8 cellular contexts compared by ENCODE assay signal in genomic region chr12:124862768-124863408, GRCh38. TPM values are rescaled to one million over a fixed set of nuclear protein-coding genes. Genes with fewer than 3 reads are reported as not detected.
DNase-seq lines count a peak whose midpoint lies in the region; ATAC-seq, FAIRE-seq and TF ChIP-seq lines count a peak whose summit lies in the region.

No MANE protein-coding gene starts in this region.

- peaks cover 5% of the 10 kb centered on the region for H3K27me3 Mint-ChIP-seq in WTC11 (ENCODE audit: low read depth)
- peaks cover 0 to 19% of the 10 kb centered on the region in 2 donors for H3K27me3 Mint-ChIP-seq in natural killer cell treated with Interleukin-12 subunit alpha and Interleukin-12 subunit beta and Interleukin-15 and Interleukin-18, amount 100 ng/mL, for 72 hours

- ATAC-seq in GM19463 (IDR thresholded peaks at IDR 0.05; ENCODE audit: unreplicated experiment), result peak; percentile 21
- peak; percentile 24 for ATAC-seq in HG03521 (IDR thresholded peaks at IDR 0.05; ENCODE audit: unreplicated experiment)
- ATAC-seq in WTC11, result peak; percentile 7
- ATAC-seq in natural killer cell treated with Interleukin-12 subunit alpha and Interleukin-12 subunit beta and Interleukin-15 and Interleukin-18, amount 100 ng/mL, for 72 hours, result peak in 1 of 2 donors; percentile 18

- TF ChIP-seq EP300 in esophagus muscularis mucosa (IDR thresholded peaks at IDR 0.05), result no peak

- H3K36me3 Mint-ChIP-seq in WTC11, result peaks cover 7% of the 10 kb centered on the region; the same call in 1 of the 2 replicates
- H3K36me3 Mint-ChIP-seq in natural killer cell treated with Interleukin-12 subunit alpha and Interleukin-12 subunit beta and Interleukin-15 and Interleukin-18, amount 100 ng/mL, for 72 hours, result no peaks in the 10 kb centered on the region

- no peaks in the 10 kb centered on the region for H3K27me3 ChIP-seq in esophagus muscularis mucosa

- H3K4me1 Mint-ChIP-seq in WTC11, result peaks cover 26% of the 10 kb centered on the region
- H3K4me1 Mint-ChIP-seq in natural killer cell treated with Interleukin-12 subunit alpha and Interleukin-12 subunit beta and Interleukin-15 and Interleukin-18, amount 100 ng/mL, for 72 hours (ENCODE audit: low read depth in 2 of 2), result peaks cover 18 to 26% of the 10 kb centered on the region in 2 donors

- no peaks in the 10 kb centered on the region for H3K9me3 ChIP-seq in esophagus muscularis mucosa

- no peak for TF ChIP-seq POLR2A in esophagus muscularis mucosa (IDR thresholded peaks at IDR 0.05; ENCODE audit: low read depth)

- intact Hi-C loops in esophagus muscularis mucosa (cut with DNase I), result no loop called here

- 32% methylated on average over 18 of the region's 22 CpGs for WGBS in esophagus muscularis mucosa

- H3K4me1 ChIP-seq in esophagus muscularis mucosa, result peaks cover 15 to 32% (median 25%) of the 10 kb centered on the region in 4 donors

- no peak overlapping the region for H3K27ac Mint-ChIP-seq in WTC11
- no peak overlapping the region for H3K27ac Mint-ChIP-seq in natural killer cell treated with Interleukin-12 subunit alpha and Interleukin-12 subunit beta and Interleukin-15 and Interleukin-18, amount 100 ng/mL, for 72 hours

- no peak for FAIRE-seq in D721Med (lab: Jason Lieb, UNC)

- TF ChIP-seq CTCF in D721Med (IDR thresholded peaks at IDR 0.05; ENCODE audit: insufficient read depth, missing control alignments) (no peak), WTC11 (IDR thresholded peaks at IDR 0.05) (no peak), esophagus muscularis mucosa (IDR thresholded peaks at IDR 0.05) (no peak)

- H3K4me3 ChIP-seq in esophagus muscularis mucosa, result peak overlapping the region; percentile 69 to 86 (median 83)

- peak overlapping the region; percentile 45 to 76 (median 68) for H3K27ac ChIP-seq in esophagus muscularis mucosa (replicated peaks in 1 of 4)

- peak overlapping the region; percentile 74 for H3K4me3 Mint-ChIP-seq in WTC11
- H3K4me3 Mint-ChIP-seq in natural killer cell treated with Interleukin-12 subunit alpha and Interleukin-12 subunit beta and Interleukin-15 and Interleukin-18, amount 100 ng/mL, for 72 hours, result peak overlapping the region; percentile 86

- POLR2A ChIA-PET in WTC11 (lab: Charles Lee), result interaction anchor here (0.5 kb wide), 1 partner anchor 85 kb away, joined by 3 read pairs; no protein-coding TSS in a partner anchor

- no peaks in the 10 kb centered on the region for H3K9me3 Mint-ChIP-seq in WTC11
- H3K9me3 Mint-ChIP-seq in natural killer cell treated with Interleukin-12 subunit alpha and Interleukin-12 subunit beta and Interleukin-15 and Interleukin-18, amount 100 ng/mL, for 72 hours, result no peaks in the 10 kb centered on the region

- peak; percentile 48 for DNase-seq in D721Med (ENCODE audit: insufficient read length, low spot score)
- no peak for DNase-seq in WTC11 (ENCODE audit: low spot score)
- no peak for DNase-seq in esophagus muscularis mucosa (ENCODE audit: extremely low spot score)
- no peak for DNase-seq in natural killer cell treated with Interleukin-12 subunit alpha and Interleukin-12 subunit beta and Interleukin-15 and Interleukin-18, amount 100 ng/mL, for 72 hours (ENCODE audit: low spot score)
- DNase-seq in AG20443 (ENCODE audit: low spot score), result no peak
- DNase-seq in NCI-H2171 (lab: John Stamatoyannopoulos, UW), result no peak

- CTCF ChIA-PET in WTC11 (lab: Charles Lee), result interaction anchor here (2.0 kb wide), 1 partner anchor 43 kb away, joined by 7 read pairs; no protein-coding TSS in a partner anchor

- H3K36me3 ChIP-seq in esophagus muscularis mucosa, result no peaks in the 10 kb centered on the region

TF ChIP-seq in WTC11, 78 proteins besides CTCF, POLR2A, EP300 and RAD21:
- TF ChIP-seq GRHL2 (CRISPR knock-in tag; IDR thresholded peaks at IDR 0.05; ENCODE audit: insufficient replicate concordance, severe bottlenecking), result no peak

RNA-seq across cellular contexts. Expression of gene SCARB1, which starts 0.8 kb away (rescaled TPM):
- 68.3 to 71.0 TPM (median 70.8 TPM) in 3 replicates for total RNA-seq in WTC11 (2021)
- total RNA-seq in esophagus muscularis mucosa, result 10 to 100 TPM in 2 of 4 donors, 1 to 10 TPM in 2; 8.3 to 24.1 (median 13.0) TPM
- 10 to 100 TPM in 1 of 2 donors, 1 to 10 TPM in 1; 10.0 to 45.6 TPM for total RNA-seq in natural killer cell treated with Interleukin-12 subunit alpha and Interleukin-12 subunit beta and Interleukin-15 and Interleukin-18, amount 100 ng/mL, for 72 hours

RNA-seq across cellular contexts. Expression of gene UBC, which starts 51.6 kb away (rescaled TPM):
- 530 to 561 TPM (median 544 TPM) in 3 replicates for total RNA-seq in WTC11 (2021)
- total RNA-seq in esophagus muscularis mucosa, result 1,000 to 10,000 TPM; 1,267 to 2,383 (median 1,576) TPM
- total RNA-seq in natural killer cell treated with Interleukin-12 subunit alpha and Interleukin-12 subunit beta and Interleukin-15 and Interleukin-18, amount 100 ng/mL, for 72 hours, result 1,000 to 10,000 TPM in 1 of 2 donors, 100 to 1,000 TPM in 1; 691 to 1,324 TPM
